ENCODE assay signal across 8 cellular contexts in genomic region chr1:224503161-224504118, GRCh38.
A peak's percentile ranks its signal among the peaks of the same experiment; 100 is the strongest.
DNase-seq lines count a peak whose midpoint lies in the region; FAIRE-seq and TF ChIP-seq lines count a peak whose summit lies in the region.

No MANE protein-coding gene starts in this region.

- CTCF ChIA-PET in PC-9 (lab: Charles Lee), result no interaction called here

- no TSS peak for BruUV-seq in PC-9 (replicated peaks; lab: Mats Ljungman, UMichigan)

- H2AFZ ChIP-seq in KMS-11 (ENCODE audit: low read depth) (peak overlapping the region; percentile 67), PC-9 (peak overlapping the region; percentile 15), keratinocyte (ENCODE audit: control insufficient read depth, low read length) (no peak overlapping the region)

- H3K27ac ChIP-seq in KMS-11, result peak overlapping the region; percentile 81
- peak overlapping the region; percentile 38 for H3K27ac ChIP-seq in PC-9
- H3K27ac ChIP-seq in caudate nucleus (ENCODE audit: low read depth, low read length), result peak overlapping the region; percentile 36
- peak overlapping the region; percentile 82 for H3K27ac ChIP-seq in keratinocyte (ENCODE audit: control insufficient read depth, insufficient read depth, low read length)
- peak overlapping the region; percentile 13 to 90 (median 76) for H3K27ac ChIP-seq in skin epidermis

- H3K9ac ChIP-seq in KMS-11 (peak overlapping the region; percentile 41), keratinocyte (ENCODE audit: control insufficient read depth, extremely low read depth, insufficient read depth, low read length) (peak overlapping the region; percentile 48)

- intact Hi-C loops in PC-9 (cut with micrococcal nuclease; ENCODE audit: unreplicated experiment), result loop anchor here (1.0 to 2.0 kb wide), 2 partner anchors 49 to 229 kb away; no protein-coding TSS in a partner anchor

- no peaks in the 10 kb centered on the region for H3K9me3 ChIP-seq in PC-9 (ENCODE audit: insufficient read depth, low read depth)
- H3K9me3 ChIP-seq in keratinocyte (ENCODE audit: control insufficient read depth, low read depth, low read length), result no peaks in the 10 kb centered on the region

- no peaks in the 10 kb centered on the region for H3K9me1 ChIP-seq in keratinocyte (ENCODE audit: control insufficient read depth, extremely low read depth, insufficient read depth, low read length)

- no peak for TF ChIP-seq POLR2A in H54 (IDR thresholded peaks at IDR 0.05; ENCODE audit: low read depth, low read length)

- DNase-seq in stimulated activated CD4-positive, alpha-beta T cell treated with anti-CD3 and anti-CD28 coated beads, Interleukin-15, amount 100 ng/mL, for 24 hours, result peak; percentile 23
- no peak for DNase-seq in stimulated activated CD4-positive, alpha-beta T cell treated with anti-CD3 and anti-CD28 coated beads, Interleukin-2, amount 100 ng/mL, for 48 hours
- peak; percentile 85 for DNase-seq in H54 (ENCODE audit: insufficient read length, low spot score)
- DNase-seq in PC-9, result peak; percentile 88 to 94
- DNase-seq in caudate nucleus (lab: John Stamatoyannopoulos, UW), result peak in 53 of 61 donors; percentile 15 to 76 (median 43)
- peak; percentile 96 for DNase-seq in keratinocyte (ENCODE audit: low read depth, low spot score)

- H3K27me3 ChIP-seq in KMS-11 (ENCODE audit: insufficient read depth, low read depth) (no peaks in the 10 kb centered on the region), PC-9 (ENCODE audit: insufficient read depth, low read depth) (no peaks in the 10 kb centered on the region), keratinocyte (ENCODE audit: control insufficient read depth, extremely low read depth, insufficient read depth, low read length) (no peaks in the 10 kb centered on the region)

- peaks cover 35% of the 10 kb centered on the region for H3F3A ChIP-seq in PC-9 (ENCODE audit: insufficient read depth, low read depth)

- no peaks in the 10 kb centered on the region for H4K20me1 ChIP-seq in KMS-11 (ENCODE audit: insufficient read depth)
- H4K20me1 ChIP-seq in PC-9 (ENCODE audit: insufficient read depth), result no peaks in the 10 kb centered on the region
- no peaks in the 10 kb centered on the region for H4K20me1 ChIP-seq in keratinocyte (ENCODE audit: control insufficient read depth, extremely low read depth, insufficient read depth, low read length)

- H3K4me2 ChIP-seq in KMS-11 (peak overlapping the region; percentile 86), PC-9 (peak overlapping the region; percentile 52), keratinocyte (ENCODE audit: control insufficient read depth, extremely low read depth, insufficient read depth, low read depth, low read length) (peak overlapping the region; percentile 64)

- H3K4me1 ChIP-seq in KMS-11 (ENCODE audit: low read depth, poor library complexity, severe bottlenecking) (peaks cover 81% of the 10 kb centered on the region), PC-9 (replicated peaks; ENCODE audit: insufficient read depth) (peaks cover 44% of the 10 kb centered on the region), keratinocyte (ENCODE audit: control insufficient read depth, extremely low read depth, insufficient read depth, low read length) (peaks cover 61% of the 10 kb centered on the region)

- TF ChIP-seq CTCF in KMS-11 (conservative IDR thresholded peaks at IDR 0.05; ENCODE audit: low read depth, low read length), result 0 out of 2 replicates have a peak, but pooled peaks have one; percentile 35
- TF ChIP-seq CTCF in PC-9 (conservative IDR thresholded peaks at IDR 0.05), result no peak; the same call in 1 of the 2 replicates
- no peak for TF ChIP-seq CTCF in keratinocyte (optimal IDR thresholded peaks at IDR 0.05 in 1 of 3, IDR thresholded peaks at IDR 0.05 in 1 of 3, conservative IDR thresholded peaks at IDR 0.05 in 1 of 3; ENCODE audit: extremely low read depth in 1 of 3, insufficient read depth in 2 of 3, low read length in 3 of 3)

- peak; percentile 41 for FAIRE-seq in H54 (lab: Jason Lieb, UNC)
- FAIRE-seq in keratinocyte (lab: Jason Lieb, UNC), result peak; percentile 86

- H3K9me2 ChIP-seq in PC-9 (ENCODE audit: insufficient read depth), result no peaks in the 10 kb centered on the region

- H3K79me2 ChIP-seq in KMS-11 (ENCODE audit: insufficient read depth, low read depth) (no peaks in the 10 kb centered on the region), PC-9 (ENCODE audit: low read depth) (no peaks in the 10 kb centered on the region), keratinocyte (ENCODE audit: control insufficient read depth, insufficient read depth, low read length) (no peaks in the 10 kb centered on the region)

- no peaks in the 10 kb centered on the region for H3K36me3 ChIP-seq in KMS-11 (ENCODE audit: insufficient read depth)
- H3K36me3 ChIP-seq in PC-9 (ENCODE audit: low read depth), result no peaks in the 10 kb centered on the region
- no peaks in the 10 kb centered on the region for H3K36me3 ChIP-seq in keratinocyte (ENCODE audit: control insufficient read depth in 2 of 2, extremely low read depth in 1 of 2, insufficient read depth in 2 of 2, low read length in 2 of 2)

- dilution Hi-C loops in keratinocyte (cut with MboI; ENCODE audit: extremely low pct_ligation_motif_present, low sequenced_read_pairs), result no loop called here

- H3K4me3 ChIP-seq in KMS-11 (IDR thresholded peaks at IDR 0.05; ENCODE audit: insufficient read depth, low read depth, low read length) (peak overlapping the region; percentile 66), PC-9 (no peak overlapping the region; the same call in 1 of the 2 replicates), keratinocyte (ENCODE audit: control insufficient read depth in 2 of 3, extremely low read depth in 1 of 3, insufficient read depth in 2 of 3, low read depth in 1 of 3, low read length in 3 of 3) (peak overlapping the region in 2 of 3 experiments; percentile 22 to 48), skin epidermis (no peak overlapping the region)

- POLR2A ChIA-PET in PC-9 (lab: Charles Lee; ENCODE audit: unreplicated experiment), result interaction anchor here (0.6 kb wide), 1 partner anchor 51 kb away, joined by 3 read pairs; no protein-coding TSS in a partner anchor

Comparison
In these comparisons a context has a peak if more than half of its experiments do, and no peak if none do; other contexts are left out.
1. DNase-seq: peak in stimulated activated CD4-positive, alpha-beta T cell treated with anti-CD3 and anti-CD28 coated beads, Interleukin-15, amount 100 ng/mL, for 24 hours (single experiment), H54 (single experiment), PC-9 (2 of 2), caudate nucleus (53 of 61) and keratinocyte (single experiment); none in stimulated activated CD4-positive, alpha-beta T cell treated with anti-CD3 and anti-CD28 coated beads, Interleukin-2, amount 100 ng/mL, for 48 hours (0 of 2).
2. H3K4me3 ChIP-seq: peak in KMS-11 (single experiment) and keratinocyte (2 of 3); none in PC-9 (single experiment) and skin epidermis (0 of 7).
3. Peak in every context shown above with its lines, with median percentiles within 50 percentile points of each other: H3K27ac ChIP-seq and H3K4me2 ChIP-seq.